In the genomic region with DNA sequence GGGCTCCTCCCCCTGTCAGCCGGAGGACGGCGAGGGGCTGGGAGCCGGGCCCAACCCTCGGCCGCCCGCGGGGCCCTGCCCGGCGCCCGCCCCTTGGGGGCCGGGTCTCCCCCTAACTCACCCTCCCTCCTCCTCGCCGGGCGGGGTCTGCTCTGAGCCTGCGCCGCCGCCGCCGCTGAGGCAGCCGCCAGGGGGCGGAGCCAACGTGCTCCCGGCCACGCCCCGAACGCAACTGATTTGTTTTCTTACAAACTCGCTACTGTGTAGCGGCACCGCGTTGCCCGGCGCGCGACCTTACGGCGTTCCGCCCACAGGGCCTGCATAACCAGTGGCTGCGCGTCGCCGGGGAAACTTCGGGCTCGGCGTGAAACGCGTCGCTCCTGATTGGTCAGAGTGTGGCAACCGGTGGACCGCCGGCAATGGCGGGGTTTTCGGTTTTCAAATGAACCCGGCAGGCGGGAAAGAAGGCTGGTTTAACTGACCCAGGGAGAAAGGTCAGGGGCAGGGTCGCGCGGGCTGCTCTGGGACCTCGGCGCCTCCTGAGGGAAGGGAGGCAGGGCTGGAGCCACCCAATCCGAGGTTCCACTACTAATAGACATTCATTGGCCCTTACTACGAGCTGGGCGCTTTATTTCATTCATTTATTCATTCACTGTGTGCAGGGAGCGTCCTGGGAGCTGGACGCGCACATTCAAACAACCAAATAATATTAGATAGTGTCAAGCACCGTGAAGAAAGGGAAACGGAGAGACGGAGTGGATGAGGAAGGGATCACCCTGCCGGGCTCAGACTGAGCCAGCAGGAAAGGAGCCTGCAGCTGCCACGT, we compare ENCODE assay signal across 1 cellular context.
TF ChIP-seq lines count a peak whose summit lies in the region.

A gene (minus strand): TSS at position 154 of the 826 bp plus-strand sequence. CDS start 326 bp downstream, outside the sequence.

TF ChIP-seq in WTC11, 78 proteins besides CTCF, POLR2A, EP300 and RAD21 (continued from another document and continues in another):
- TF ChIP-seq, protein P1, sequence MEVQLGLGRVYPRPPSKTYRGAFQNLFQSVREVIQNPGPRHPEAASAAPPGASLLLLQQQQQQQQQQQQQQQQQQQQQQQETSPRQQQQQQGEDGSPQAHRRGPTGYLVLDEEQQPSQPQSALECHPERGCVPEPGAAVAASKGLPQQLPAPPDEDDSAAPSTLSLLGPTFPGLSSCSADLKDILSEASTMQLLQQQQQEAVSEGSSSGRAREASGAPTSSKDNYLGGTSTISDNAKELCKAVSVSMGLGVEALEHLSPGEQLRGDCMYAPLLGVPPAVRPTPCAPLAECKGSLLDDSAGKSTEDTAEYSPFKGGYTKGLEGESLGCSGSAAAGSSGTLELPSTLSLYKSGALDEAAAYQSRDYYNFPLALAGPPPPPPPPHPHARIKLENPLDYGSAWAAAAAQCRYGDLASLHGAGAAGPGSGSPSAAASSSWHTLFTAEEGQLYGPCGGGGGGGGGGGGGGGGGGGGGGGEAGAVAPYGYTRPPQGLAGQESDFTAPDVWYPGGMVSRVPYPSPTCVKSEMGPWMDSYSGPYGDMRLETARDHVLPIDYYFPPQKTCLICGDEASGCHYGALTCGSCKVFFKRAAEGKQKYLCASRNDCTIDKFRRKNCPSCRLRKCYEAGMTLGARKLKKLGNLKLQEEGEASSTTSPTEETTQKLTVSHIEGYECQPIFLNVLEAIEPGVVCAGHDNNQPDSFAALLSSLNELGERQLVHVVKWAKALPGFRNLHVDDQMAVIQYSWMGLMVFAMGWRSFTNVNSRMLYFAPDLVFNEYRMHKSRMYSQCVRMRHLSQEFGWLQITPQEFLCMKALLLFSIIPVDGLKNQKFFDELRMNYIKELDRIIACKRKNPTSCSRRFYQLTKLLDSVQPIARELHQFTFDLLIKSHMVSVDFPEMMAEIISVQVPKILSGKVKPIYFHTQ (CRISPR knock-in tag; IDR thresholded peaks at IDR 0.05), result no peak
- TF ChIP-seq, protein P2, sequence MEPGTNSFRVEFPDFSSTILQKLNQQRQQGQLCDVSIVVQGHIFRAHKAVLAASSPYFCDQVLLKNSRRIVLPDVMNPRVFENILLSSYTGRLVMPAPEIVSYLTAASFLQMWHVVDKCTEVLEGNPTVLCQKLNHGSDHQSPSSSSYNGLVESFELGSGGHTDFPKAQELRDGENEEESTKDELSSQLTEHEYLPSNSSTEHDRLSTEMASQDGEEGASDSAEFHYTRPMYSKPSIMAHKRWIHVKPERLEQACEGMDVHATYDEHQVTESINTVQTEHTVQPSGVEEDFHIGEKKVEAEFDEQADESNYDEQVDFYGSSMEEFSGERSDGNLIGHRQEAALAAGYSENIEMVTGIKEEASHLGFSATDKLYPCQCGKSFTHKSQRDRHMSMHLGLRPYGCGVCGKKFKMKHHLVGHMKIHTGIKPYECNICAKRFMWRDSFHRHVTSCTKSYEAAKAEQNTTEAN (CRISPR knock-in tag; IDR thresholded peaks at IDR 0.05), result no peak
- TF ChIP-seq CREM (CRISPR knock-in tag; IDR thresholded peaks at IDR 0.05) (0 out of 2 replicates have a peak, but pooled peaks have one; percentile 40), NFE2L1 (CRISPR knock-in tag; IDR thresholded peaks at IDR 0.05) (no peak; the same call in 1 of the 2 replicates), CBFB (CRISPR knock-in tag; IDR thresholded peaks at IDR 0.05; ENCODE audit: low read depth) (no peak), JUN (CRISPR knock-in tag; IDR thresholded peaks at IDR 0.05) (no peak), ETV6 (CRISPR knock-in tag; IDR thresholded peaks at IDR 0.05) (0 out of 2 replicates have a peak, but pooled peaks have one; percentile 7), SMAD3 (CRISPR knock-in tag; IDR thresholded peaks at IDR 0.05; ENCODE audit: borderline replicate concordance) (no peak), RELA (CRISPR knock-in tag; IDR thresholded peaks at IDR 0.05; ENCODE audit: borderline replicate concordance) (no peak), OVOL2 (CRISPR knock-in tag; IDR thresholded peaks at IDR 0.05; ENCODE audit: borderline replicate concordance) (no peak), NFATC4 (CRISPR knock-in tag; IDR thresholded peaks at IDR 0.05) (no peak), NR3C1 (CRISPR knock-in tag; conservative IDR thresholded peaks at IDR 0.05; ENCODE audit: low read depth) (no peak)
- TF ChIP-seq, protein P3, sequence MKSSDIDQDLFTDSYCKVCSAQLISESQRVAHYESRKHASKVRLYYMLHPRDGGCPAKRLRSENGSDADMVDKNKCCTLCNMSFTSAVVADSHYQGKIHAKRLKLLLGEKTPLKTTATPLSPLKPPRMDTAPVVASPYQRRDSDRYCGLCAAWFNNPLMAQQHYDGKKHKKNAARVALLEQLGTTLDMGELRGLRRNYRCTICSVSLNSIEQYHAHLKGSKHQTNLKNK (CRISPR knock-in tag; IDR thresholded peaks at IDR 0.05), result no peak
- TF ChIP-seq, protein P4, sequence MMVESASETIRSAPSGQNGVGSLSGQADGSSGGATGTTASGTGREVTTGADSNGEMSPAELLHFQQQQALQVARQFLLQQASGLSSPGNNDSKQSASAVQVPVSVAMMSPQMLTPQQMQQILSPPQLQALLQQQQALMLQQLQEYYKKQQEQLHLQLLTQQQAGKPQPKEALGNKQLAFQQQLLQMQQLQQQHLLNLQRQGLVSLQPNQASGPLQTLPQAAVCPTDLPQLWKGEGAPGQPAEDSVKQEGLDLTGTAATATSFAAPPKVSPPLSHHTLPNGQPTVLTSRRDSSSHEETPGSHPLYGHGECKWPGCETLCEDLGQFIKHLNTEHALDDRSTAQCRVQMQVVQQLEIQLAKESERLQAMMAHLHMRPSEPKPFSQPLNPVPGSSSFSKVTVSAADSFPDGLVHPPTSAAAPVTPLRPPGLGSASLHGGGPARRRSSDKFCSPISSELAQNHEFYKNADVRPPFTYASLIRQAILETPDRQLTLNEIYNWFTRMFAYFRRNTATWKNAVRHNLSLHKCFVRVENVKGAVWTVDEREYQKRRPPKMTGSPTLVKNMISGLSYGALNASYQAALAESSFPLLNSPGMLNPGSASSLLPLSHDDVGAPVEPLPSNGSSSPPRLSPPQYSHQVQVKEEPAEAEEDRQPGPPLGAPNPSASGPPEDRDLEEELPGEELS (CRISPR knock-in tag; IDR thresholded peaks at IDR 0.05), result no peak
- TF ChIP-seq, protein P5, sequence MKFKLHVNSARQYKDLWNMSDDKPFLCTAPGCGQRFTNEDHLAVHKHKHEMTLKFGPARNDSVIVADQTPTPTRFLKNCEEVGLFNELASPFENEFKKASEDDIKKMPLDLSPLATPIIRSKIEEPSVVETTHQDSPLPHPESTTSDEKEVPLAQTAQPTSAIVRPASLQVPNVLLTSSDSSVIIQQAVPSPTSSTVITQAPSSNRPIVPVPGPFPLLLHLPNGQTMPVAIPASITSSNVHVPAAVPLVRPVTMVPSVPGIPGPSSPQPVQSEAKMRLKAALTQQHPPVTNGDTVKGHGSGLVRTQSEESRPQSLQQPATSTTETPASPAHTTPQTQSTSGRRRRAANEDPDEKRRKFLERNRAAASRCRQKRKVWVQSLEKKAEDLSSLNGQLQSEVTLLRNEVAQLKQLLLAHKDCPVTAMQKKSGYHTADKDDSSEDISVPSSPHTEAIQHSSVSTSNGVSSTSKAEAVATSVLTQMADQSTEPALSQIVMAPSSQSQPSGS (CRISPR knock-in tag; IDR thresholded peaks at IDR 0.05; ENCODE audit: borderline replicate concordance, low read depth), result no peak
- TF ChIP-seq, protein P6, sequence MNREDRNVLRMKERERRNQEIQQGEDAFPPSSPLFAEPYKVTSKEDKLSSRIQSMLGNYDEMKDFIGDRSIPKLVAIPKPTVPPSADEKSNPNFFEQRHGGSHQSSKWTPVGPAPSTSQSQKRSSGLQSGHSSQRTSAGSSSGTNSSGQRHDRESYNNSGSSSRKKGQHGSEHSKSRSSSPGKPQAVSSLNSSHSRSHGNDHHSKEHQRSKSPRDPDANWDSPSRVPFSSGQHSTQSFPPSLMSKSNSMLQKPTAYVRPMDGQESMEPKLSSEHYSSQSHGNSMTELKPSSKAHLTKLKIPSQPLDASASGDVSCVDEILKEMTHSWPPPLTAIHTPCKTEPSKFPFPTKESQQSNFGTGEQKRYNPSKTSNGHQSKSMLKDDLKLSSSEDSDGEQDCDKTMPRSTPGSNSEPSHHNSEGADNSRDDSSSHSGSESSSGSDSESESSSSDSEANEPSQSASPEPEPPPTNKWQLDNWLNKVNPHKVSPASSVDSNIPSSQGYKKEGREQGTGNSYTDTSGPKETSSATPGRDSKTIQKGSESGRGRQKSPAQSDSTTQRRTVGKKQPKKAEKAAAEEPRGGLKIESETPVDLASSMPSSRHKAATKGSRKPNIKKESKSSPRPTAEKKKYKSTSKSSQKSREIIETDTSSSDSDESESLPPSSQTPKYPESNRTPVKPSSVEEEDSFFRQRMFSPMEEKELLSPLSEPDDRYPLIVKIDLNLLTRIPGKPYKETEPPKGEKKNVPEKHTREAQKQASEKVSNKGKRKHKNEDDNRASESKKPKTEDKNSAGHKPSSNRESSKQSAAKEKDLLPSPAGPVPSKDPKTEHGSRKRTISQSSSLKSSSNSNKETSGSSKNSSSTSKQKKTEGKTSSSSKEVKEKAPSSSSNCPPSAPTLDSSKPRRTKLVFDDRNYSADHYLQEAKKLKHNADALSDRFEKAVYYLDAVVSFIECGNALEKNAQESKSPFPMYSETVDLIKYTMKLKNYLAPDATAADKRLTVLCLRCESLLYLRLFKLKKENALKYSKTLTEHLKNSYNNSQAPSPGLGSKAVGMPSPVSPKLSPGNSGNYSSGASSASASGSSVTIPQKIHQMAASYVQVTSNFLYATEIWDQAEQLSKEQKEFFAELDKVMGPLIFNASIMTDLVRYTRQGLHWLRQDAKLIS (CRISPR knock-in tag; IDR thresholded peaks at IDR 0.05; ENCODE audit: borderline replicate concordance), result no peak
- TF ChIP-seq, protein P7, sequence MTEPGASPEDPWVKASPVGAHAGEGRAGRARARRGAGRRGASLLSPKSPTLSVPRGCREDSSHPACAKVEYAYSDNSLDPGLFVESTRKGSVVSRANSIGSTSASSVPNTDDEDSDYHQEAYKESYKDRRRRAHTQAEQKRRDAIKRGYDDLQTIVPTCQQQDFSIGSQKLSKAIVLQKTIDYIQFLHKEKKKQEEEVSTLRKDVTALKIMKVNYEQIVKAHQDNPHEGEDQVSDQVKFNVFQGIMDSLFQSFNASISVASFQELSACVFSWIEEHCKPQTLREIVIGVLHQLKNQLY (CRISPR knock-in tag; IDR thresholded peaks at IDR 0.05), result no peak
- TF ChIP-seq, protein P8, sequence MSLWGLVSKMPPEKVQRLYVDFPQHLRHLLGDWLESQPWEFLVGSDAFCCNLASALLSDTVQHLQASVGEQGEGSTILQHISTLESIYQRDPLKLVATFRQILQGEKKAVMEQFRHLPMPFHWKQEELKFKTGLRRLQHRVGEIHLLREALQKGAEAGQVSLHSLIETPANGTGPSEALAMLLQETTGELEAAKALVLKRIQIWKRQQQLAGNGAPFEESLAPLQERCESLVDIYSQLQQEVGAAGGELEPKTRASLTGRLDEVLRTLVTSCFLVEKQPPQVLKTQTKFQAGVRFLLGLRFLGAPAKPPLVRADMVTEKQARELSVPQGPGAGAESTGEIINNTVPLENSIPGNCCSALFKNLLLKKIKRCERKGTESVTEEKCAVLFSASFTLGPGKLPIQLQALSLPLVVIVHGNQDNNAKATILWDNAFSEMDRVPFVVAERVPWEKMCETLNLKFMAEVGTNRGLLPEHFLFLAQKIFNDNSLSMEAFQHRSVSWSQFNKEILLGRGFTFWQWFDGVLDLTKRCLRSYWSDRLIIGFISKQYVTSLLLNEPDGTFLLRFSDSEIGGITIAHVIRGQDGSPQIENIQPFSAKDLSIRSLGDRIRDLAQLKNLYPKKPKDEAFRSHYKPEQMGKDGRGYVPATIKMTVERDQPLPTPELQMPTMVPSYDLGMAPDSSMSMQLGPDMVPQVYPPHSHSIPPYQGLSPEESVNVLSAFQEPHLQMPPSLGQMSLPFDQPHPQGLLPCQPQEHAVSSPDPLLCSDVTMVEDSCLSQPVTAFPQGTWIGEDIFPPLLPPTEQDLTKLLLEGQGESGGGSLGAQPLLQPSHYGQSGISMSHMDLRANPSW (CRISPR knock-in tag; conservative IDR thresholded peaks at IDR 0.05; ENCODE audit: low read depth), result no peak
- TF ChIP-seq, protein P9, sequence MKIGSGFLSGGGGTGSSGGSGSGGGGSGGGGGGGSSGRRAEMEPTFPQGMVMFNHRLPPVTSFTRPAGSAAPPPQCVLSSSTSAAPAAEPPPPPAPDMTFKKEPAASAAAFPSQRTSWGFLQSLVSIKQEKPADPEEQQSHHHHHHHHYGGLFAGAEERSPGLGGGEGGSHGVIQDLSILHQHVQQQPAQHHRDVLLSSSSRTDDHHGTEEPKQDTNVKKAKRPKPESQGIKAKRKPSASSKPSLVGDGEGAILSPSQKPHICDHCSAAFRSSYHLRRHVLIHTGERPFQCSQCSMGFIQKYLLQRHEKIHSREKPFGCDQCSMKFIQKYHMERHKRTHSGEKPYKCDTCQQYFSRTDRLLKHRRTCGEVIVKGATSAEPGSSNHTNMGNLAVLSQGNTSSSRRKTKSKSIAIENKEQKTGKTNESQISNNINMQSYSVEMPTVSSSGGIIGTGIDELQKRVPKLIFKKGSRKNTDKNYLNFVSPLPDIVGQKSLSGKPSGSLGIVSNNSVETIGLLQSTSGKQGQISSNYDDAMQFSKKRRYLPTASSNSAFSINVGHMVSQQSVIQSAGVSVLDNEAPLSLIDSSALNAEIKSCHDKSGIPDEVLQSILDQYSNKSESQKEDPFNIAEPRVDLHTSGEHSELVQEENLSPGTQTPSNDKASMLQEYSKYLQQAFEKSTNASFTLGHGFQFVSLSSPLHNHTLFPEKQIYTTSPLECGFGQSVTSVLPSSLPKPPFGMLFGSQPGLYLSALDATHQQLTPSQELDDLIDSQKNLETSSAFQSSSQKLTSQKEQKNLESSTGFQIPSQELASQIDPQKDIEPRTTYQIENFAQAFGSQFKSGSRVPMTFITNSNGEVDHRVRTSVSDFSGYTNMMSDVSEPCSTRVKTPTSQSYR (CRISPR knock-in tag; IDR thresholded peaks at IDR 0.05), result peak; percentile 64; the same call in 1 of the 2 replicates
- TF ChIP-seq, protein P10, sequence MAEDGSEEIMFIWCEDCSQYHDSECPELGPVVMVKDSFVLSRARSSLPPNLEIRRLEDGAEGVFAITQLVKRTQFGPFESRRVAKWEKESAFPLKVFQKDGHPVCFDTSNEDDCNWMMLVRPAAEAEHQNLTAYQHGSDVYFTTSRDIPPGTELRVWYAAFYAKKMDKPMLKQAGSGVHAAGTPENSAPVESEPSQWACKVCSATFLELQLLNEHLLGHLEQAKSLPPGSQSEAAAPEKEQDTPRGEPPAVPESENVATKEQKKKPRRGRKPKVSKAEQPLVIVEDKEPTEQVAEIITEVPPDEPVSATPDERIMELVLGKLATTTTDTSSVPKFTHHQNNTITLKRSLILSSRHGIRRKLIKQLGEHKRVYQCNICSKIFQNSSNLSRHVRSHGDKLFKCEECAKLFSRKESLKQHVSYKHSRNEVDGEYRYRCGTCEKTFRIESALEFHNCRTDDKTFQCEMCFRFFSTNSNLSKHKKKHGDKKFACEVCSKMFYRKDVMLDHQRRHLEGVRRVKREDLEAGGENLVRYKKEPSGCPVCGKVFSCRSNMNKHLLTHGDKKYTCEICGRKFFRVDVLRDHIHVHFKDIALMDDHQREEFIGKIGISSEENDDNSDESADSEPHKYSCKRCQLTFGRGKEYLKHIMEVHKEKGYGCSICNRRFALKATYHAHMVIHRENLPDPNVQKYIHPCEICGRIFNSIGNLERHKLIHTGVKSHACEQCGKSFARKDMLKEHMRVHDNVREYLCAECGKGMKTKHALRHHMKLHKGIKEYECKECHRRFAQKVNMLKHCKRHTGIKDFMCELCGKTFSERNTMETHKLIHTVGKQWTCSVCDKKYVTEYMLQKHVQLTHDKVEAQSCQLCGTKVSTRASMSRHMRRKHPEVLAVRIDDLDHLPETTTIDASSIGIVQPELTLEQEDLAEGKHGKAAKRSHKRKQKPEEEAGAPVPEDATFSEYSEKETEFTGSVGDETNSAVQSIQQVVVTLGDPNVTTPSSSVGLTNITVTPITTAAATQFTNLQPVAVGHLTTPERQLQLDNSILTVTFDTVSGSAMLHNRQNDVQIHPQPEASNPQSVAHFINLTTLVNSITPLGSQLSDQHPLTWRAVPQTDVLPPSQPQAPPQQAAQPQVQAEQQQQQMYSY (CRISPR knock-in tag; IDR thresholded peaks at IDR 0.05), result no peak
